ENCODE assay signal across 1 cellular context in genomic region chr17:45096141-45096540, GRCh38.
TF ChIP-seq lines count a peak whose summit lies in the region.

No MANE protein-coding gene starts in this region.

TF ChIP-seq in K562, 482 proteins besides CTCF, POLR2A, EP300 and RAD21:
- TF ChIP-seq JUNB (CRISPR knock-in tag; conservative IDR thresholded peaks at IDR 0.05) (no peak), CTCFL (IDR thresholded peaks at IDR 0.05; ENCODE audit: borderline replicate concordance, insufficient read depth, low read depth, low read length, poor library complexity, severe bottlenecking) (peak; percentile 84), ZKSCAN8 (CRISPR knock-in tag; IDR thresholded peaks at IDR 0.05) (no peak), CAMTA2 (CRISPR knock-in tag; conservative IDR thresholded peaks at IDR 0.05) (no peak)
